ENCODE assay signal across 11 cellular contexts in genomic region chr1:219988387-219988786, GRCh38. TPM values are rescaled to one million over a fixed set of nuclear protein-coding genes. Genes with fewer than 3 reads are reported as not detected.
DNase-seq lines count a peak whose midpoint lies in the region; ATAC-seq lines count a peak whose summit lies in the region.
"Had no signal": no experiment of that assay in that cellular context is flagged by ENCODE, and none has a peak within 500 bp of the region (broad histone marks: within the 10 kb centered on the region; RNA-seq: fewer than 3 reads in every experiment).

No MANE protein-coding gene starts in this region.

- intact Hi-C loops in Right ventricle myocardium superior (cut with DNase I) (no loop called here), head of caudate nucleus (cut with DNase I) (no loop called here)

- ATAC-seq in GM18861 (IDR thresholded peaks at IDR 0.05; ENCODE audit: unreplicated experiment) (peak; percentile 76), GM21423 (IDR thresholded peaks at IDR 0.05; ENCODE audit: unreplicated experiment) (peak; percentile 67), HG03095 (IDR thresholded peaks at IDR 0.05; ENCODE audit: unreplicated experiment) (peak; percentile 67), Right ventricle myocardium superior (ENCODE audit: poor library complexity) (no peak)
- ATAC-seq: Panc1 had no signal

- DNase-seq in germinal center (ENCODE audit: low spot score): peak; percentile 28
- DNase-seq in NCI-H1417 treated with DMSO at 0.1 percent for 48 hours (lab: John Stamatoyannopoulos, UW): no peak
- DNase-seq in Right ventricle myocardium superior: no peak
- no peak for DNase-seq in stimulated activated CD8-positive, alpha-beta memory T cell treated with anti-CD3 and anti-CD28 coated beads, Interleukin-4, amount 100 ng/mL, for 48 hours
- DNase-seq in head of caudate nucleus: no peak
- DNase-seq: nephron progenitor cell, substantia nigra had no signal

RNA-seq across cellular contexts. Expression of gene EPRS1, which starts 57.9 kb away (rescaled TPM):
- 55.2 TPM for total RNA-seq in Right ventricle myocardium superior
